Comparison of ENCODE assay signal across 11 cellular contexts in the genomic region with DNA sequence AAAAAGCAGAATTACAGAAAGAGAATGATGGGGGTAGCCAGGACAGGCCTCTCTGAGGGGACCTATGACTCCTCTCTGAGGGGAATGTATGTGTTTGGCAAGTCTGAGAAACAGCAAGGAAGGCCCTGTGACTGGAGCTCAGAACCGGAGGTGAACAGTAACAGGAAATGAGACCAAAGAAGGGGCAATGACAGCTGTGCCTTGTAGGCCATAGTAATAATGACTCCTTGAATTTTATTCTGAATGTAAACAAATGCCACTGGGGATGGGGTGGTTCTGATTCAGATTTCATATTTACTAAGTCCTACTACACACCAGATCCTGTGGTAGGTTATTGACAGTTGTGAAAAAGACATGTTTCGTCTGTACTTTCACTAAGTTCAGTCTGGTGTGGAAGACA. TPM values are rescaled to one million over a fixed set of nuclear protein-coding genes. Genes with fewer than 3 reads are reported as not detected.
DNase-seq lines count a peak whose midpoint lies in the region; ATAC-seq, FAIRE-seq and TF ChIP-seq lines count a peak whose summit lies in the region.
"Had no signal": no experiment of that assay in that cellular context is flagged by ENCODE, and none has a peak within 500 bp of the region (broad histone marks: within the 10 kb centered on the region; RNA-seq: fewer than 3 reads in every experiment).

No MANE protein-coding gene starts in this region.

- TF ChIP-seq POLR2A in sigmoid colon (IDR thresholded peaks at IDR 0.05) (no peak), uterus (IDR thresholded peaks at IDR 0.05) (no peak)

- DNase-seq in HT1080 (ENCODE audit: low read depth) (peak; percentile 40), sigmoid colon (no peak), WERI-Rb-1 (no peak), NCI-H524 (lab: John Stamatoyannopoulos, UW) (no peak), uterus (no peak)
- DNase-seq: occipital lobe had no signal

- no peak for TF ChIP-seq EP300 in sigmoid colon (IDR thresholded peaks at IDR 0.05)

- H3K27me3 ChIP-seq in sigmoid colon (no peaks in the 10 kb centered on the region), WERI-Rb-1 (ENCODE audit: insufficient read depth, low read depth, severe bottlenecking) (no peaks in the 10 kb centered on the region), uterus (no peaks in the 10 kb centered on the region)
- H3K27me3 ChIP-seq: breast epithelium, hepatocyte had no signal

- H3K36me3 ChIP-seq in sigmoid colon (peaks cover 0 to 5% (median 2%) of the 10 kb centered on the region in 4 donors), WERI-Rb-1 (peaks cover 8% of the 10 kb centered on the region), uterus (no peaks in the 10 kb centered on the region)
- H3K36me3 ChIP-seq: breast epithelium had no signal

- H3K27ac ChIP-seq in sigmoid colon: no peak overlapping the region
- no peak overlapping the region for H3K27ac ChIP-seq in WERI-Rb-1
- no peak overlapping the region for H3K27ac ChIP-seq in uterus
- H3K27ac ChIP-seq: breast epithelium, hepatocyte had no signal

- FAIRE-seq in islet of Langerhans (lab: Jason Lieb, UNC): peak; percentile 38

- TF ChIP-seq CTCF in sigmoid colon (IDR thresholded peaks at IDR 0.05) (no peak), WERI-Rb-1 (IDR thresholded peaks at IDR 0.05; ENCODE audit: low read depth, low read length) (no peak), uterus (IDR thresholded peaks at IDR 0.05) (no peak)

- 57 to 62% methylated on average over 2 of the region's 2 CpGs for WGBS in sigmoid colon, 2 donors

- intact Hi-C loops in sigmoid colon (cut with DNase I): no loop called here
- intact Hi-C loops in uterus (cut with DNase I; ENCODE audit: low total_unique reads): no loop called here

- H3K9me3 ChIP-seq in sigmoid colon (no peaks in the 10 kb centered on the region), WERI-Rb-1 (ENCODE audit: severe bottlenecking) (no peaks in the 10 kb centered on the region), uterus (no peaks in the 10 kb centered on the region)
- H3K9me3 ChIP-seq: breast epithelium had no signal

- ATAC-seq in GM18861 (IDR thresholded peaks at IDR 0.05; ENCODE audit: unreplicated experiment): peak; percentile 68
- ATAC-seq in GM21423 (IDR thresholded peaks at IDR 0.05; ENCODE audit: unreplicated experiment): peak; percentile 77

- H3K4me3 ChIP-seq in sigmoid colon: no peak overlapping the region
- H3K4me3 ChIP-seq in WERI-Rb-1 (ENCODE audit: low read depth, low read length): no peak overlapping the region
- H3K4me3 ChIP-seq in uterus: no peak overlapping the region
- H3K4me3 ChIP-seq: breast epithelium, hepatocyte had no signal

- H3K4me1 ChIP-seq in sigmoid colon: peaks cover 0 to 44% (median 38%) of the 10 kb centered on the region in 4 donors
- no peaks in the 10 kb centered on the region for H3K4me1 ChIP-seq in uterus
- H3K4me1 ChIP-seq: breast epithelium had no signal

RNA-seq across cellular contexts. Expression of a gene that starts 52.8 kb away (rescaled TPM):
- total RNA-seq in HT1080 (2014; rRNA removed; shearing (Covaris generic)): 0.14 and 0.27 TPM in 2 replicates
- not detected in 2 replicates for polyA plus RNA-seq in HT1080 (2015; cell fraction: cytosol; rRNA removed)
- polyA plus RNA-seq in HT1080 (2015; cell fraction: nucleus; rRNA removed): not detected in 2 replicates
- total RNA-seq in sigmoid colon (under 1 TPM in 2 of 4 donors, not detected in 2; 0.54 to 0.55 TPM), uterus (1 to 10 TPM in 2 of 4 donors, not detected in 2; 2.2 to 3.5 TPM)
- polyA plus RNA-seq in sigmoid colon: 1 to 10 TPM in 2 of 3 donors, under 1 TPM in 1; 0.32 to 3.0 (median 2.8) TPM
